In the genomic region with DNA sequence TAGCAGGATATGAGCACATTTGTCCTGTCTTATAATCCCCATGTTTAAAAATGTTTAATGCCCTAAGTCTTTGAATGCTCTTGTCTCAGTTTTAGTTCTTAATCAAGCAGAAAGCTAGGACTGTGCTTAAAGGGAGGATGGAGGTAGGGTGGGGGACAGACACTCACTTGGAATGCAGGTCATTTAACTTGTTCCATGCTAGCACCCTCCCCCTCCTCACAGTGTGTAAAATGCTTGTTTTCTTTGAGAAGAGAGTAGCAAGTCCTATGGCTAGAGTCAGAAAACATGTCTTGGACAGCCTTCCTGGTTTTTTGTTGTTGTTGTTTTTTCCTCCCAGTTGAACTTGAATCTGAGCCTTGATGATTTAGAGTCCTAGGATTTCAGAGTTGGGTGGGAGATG, we compare ENCODE assay signal across 21 cellular contexts.
DNase-seq lines count a peak whose midpoint lies in the region; ATAC-seq, FAIRE-seq and TF ChIP-seq lines count a peak whose summit lies in the region.
"Had no signal": no experiment of that assay in that cellular context is flagged by ENCODE, and none has a peak within 500 bp of the region (broad histone marks: within the 10 kb centered on the region; RNA-seq: fewer than 3 reads in every experiment).

No MANE protein-coding gene starts in this region.

- POLR2A ChIA-PET in endothelial cell of umbilical vein (lab: Charles Lee), result no interaction called here

- BruUV-seq in endothelial cell of umbilical vein (replicated peaks; lab: Mats Ljungman, UMichigan), result no TSS peak

- H3K9me3 ChIP-seq in endothelial cell of umbilical vein (replicated peaks; ENCODE audit: control insufficient read depth, insufficient read depth, low read length), result no peaks in the 10 kb centered on the region
- H3K9me3 ChIP-seq: BE2C; BLaER1 treated with 17β-estradiol and CSF1 and Interleukin-3, amounts not matched to agents 10 nM and 100 nM had no signal

- CTCF ChIA-PET in endothelial cell of umbilical vein (lab: Charles Lee), result no interaction called here

- DNase-seq in endothelial cell of umbilical vein (ENCODE audit: low read depth, low spot score), result no peak
- peak; percentile 60 for DNase-seq in left kidney (ENCODE audit: low read depth, low spot score)
- DNase-seq in urothelium cell line (ENCODE audit: low spot score), result no peak
- DNase-seq in AG20443 (ENCODE audit: low spot score), result no peak
- no peak for DNase-seq in NCI-H774 (lab: John Stamatoyannopoulos, UW)
- DNase-seq: BE2C; CD4-positive, alpha-beta T cell; CD8-positive, alpha-beta memory T cell; DMS 273 treated with DMSO at 0.1 percent for 48 hours; DMS79; EL; GDM1; GM23248; H7; HCEC 1CT had no signal

- intact Hi-C loops in endothelial cell of umbilical vein (cut with micrococcal nuclease), result no loop called here

- no peak for TF ChIP-seq POLR2A in endothelial cell of umbilical vein (IDR thresholded peaks at IDR 0.05; ENCODE audit: low read depth, low read length)

- H3K36me3 ChIP-seq in endothelial cell of umbilical vein (ENCODE audit: control insufficient read depth in 2 of 2, extremely low read depth in 1 of 2, insufficient read depth in 2 of 2, low read length in 2 of 2), result peaks cover 0 to 3% of the 10 kb centered on the region in 2 experiments
- H3K36me3 ChIP-seq: BE2C; BLaER1 treated with 17β-estradiol and CSF1 and Interleukin-3, amounts not matched to agents 10 nM and 100 nM had no signal

- no peaks in the 10 kb centered on the region for H4K20me1 ChIP-seq in endothelial cell of umbilical vein (replicated peaks; ENCODE audit: control insufficient read depth, extremely low read depth, insufficient read depth, low read length)
- H4K20me1 ChIP-seq: BLaER1 treated with 17β-estradiol and CSF1 and Interleukin-3, amounts not matched to agents 10 nM and 100 nM had no signal

- H3K4me3 ChIP-seq in endothelial cell of umbilical vein (replicated peaks in 1 of 3; ENCODE audit: insufficient read depth in 1 of 3, low read depth in 1 of 3, low read length in 3 of 3), result no peak overlapping the region
- H3K4me3 ChIP-seq: BLaER1 treated with 17β-estradiol and CSF1 and Interleukin-3, amounts not matched to agents 10 nM and 100 nM; GM12878; GM23248 had no signal

- ATAC-seq in HG02938 (IDR thresholded peaks at IDR 0.05; ENCODE audit: unreplicated experiment), result no peak
- ATAC-seq: GM12878 had no signal

- no peak overlapping the region for H3K9ac ChIP-seq in endothelial cell of umbilical vein (replicated peaks; ENCODE audit: extremely low read depth, insufficient read depth, low read length)
- H3K9ac ChIP-seq: BLaER1 treated with 17β-estradiol and CSF1 and Interleukin-3, amounts not matched to agents 10 nM and 100 nM; GM23248 had no signal

- no peaks in the 10 kb centered on the region for H3K27me3 ChIP-seq in endothelial cell of umbilical vein (ENCODE audit: control insufficient read depth in 2 of 2, insufficient read depth in 2 of 2, low read length in 2 of 2)
- H3K27me3 ChIP-seq: BE2C; BLaER1 treated with 17β-estradiol and CSF1 and Interleukin-3, amounts not matched to agents 10 nM and 100 nM had no signal

- H3K9me1 ChIP-seq in endothelial cell of umbilical vein (replicated peaks; ENCODE audit: control insufficient read depth, extremely low read depth, insufficient read depth, low read length), result no peaks in the 10 kb centered on the region

- H3K4me1 ChIP-seq in endothelial cell of umbilical vein (ENCODE audit: control insufficient read depth, extremely low read depth, insufficient read depth, low read length), result no peaks in the 10 kb centered on the region
- H3K4me1 ChIP-seq: BE2C; BLaER1 treated with 17β-estradiol and CSF1 and Interleukin-3, amounts not matched to agents 10 nM and 100 nM had no signal

- H3K4me2 ChIP-seq in endothelial cell of umbilical vein (ENCODE audit: insufficient read depth, low read length), result no peak overlapping the region
- H3K4me2 ChIP-seq: BLaER1 treated with 17β-estradiol and CSF1 and Interleukin-3, amounts not matched to agents 10 nM and 100 nM had no signal

- FAIRE-seq in endothelial cell of umbilical vein (lab: Jason Lieb, UNC) (peak; percentile 54), urothelium cell line (lab: Jason Lieb, UNC) (peak; percentile 17)
- FAIRE-seq: D721Med, GM12878, GM19239, H1 had no signal

- dilution Hi-C loops in endothelial cell of umbilical vein (cut with MboI; ENCODE audit: extremely low pct_ligation_motif_present, low sequenced_read_pairs), result no loop called here

- no peaks in the 10 kb centered on the region for H3K79me2 ChIP-seq in endothelial cell of umbilical vein (ENCODE audit: control insufficient read depth, insufficient read depth, low read length)

- H2AFZ ChIP-seq in endothelial cell of umbilical vein (ENCODE audit: low read depth, low read length), result no peak overlapping the region
- H2AFZ ChIP-seq: GM23248 had no signal

- no peak overlapping the region for H3K27ac ChIP-seq in endothelial cell of umbilical vein (ENCODE audit: insufficient read depth, low read depth, low read length)
- H3K27ac ChIP-seq: BLaER1 treated with 17β-estradiol and CSF1 and Interleukin-3, amounts not matched to agents 10 nM and 100 nM; GM23248 had no signal

- no peak for TF ChIP-seq CTCF in endothelial cell of umbilical vein (IDR thresholded peaks at IDR 0.05; ENCODE audit: extremely low read depth in 1 of 2, insufficient read depth in 1 of 2, low read depth in 1 of 2, low read length in 2 of 2)

TF ChIP-seq in endothelial cell of umbilical vein, 7 proteins besides CTCF, POLR2A, EP300 and RAD21:
- TF ChIP-seq GATA2 (IDR thresholded peaks at IDR 0.05; ENCODE audit: insufficient read depth, insufficient read length, low read depth, low read length) (no peak), JUN (IDR thresholded peaks at IDR 0.05; ENCODE audit: borderline replicate concordance, insufficient read depth, insufficient read length, low read depth) (no peak), EZH2 (IDR thresholded peaks at IDR 0.05; ENCODE audit: borderline replicate concordance, low read depth, low read length, severe bottlenecking) (no peak), POLR2AphosphoS5 (IDR thresholded peaks at IDR 0.05; ENCODE audit: insufficient read depth, low read depth, low read length) (no peak), FOS (IDR thresholded peaks at IDR 0.05; ENCODE audit: borderline replicate concordance, insufficient read depth, low read length) (no peak), MYC (IDR thresholded peaks at IDR 0.05; ENCODE audit: low read depth, low read length) (no peak)
- TF ChIP-seq, protein P1, sequence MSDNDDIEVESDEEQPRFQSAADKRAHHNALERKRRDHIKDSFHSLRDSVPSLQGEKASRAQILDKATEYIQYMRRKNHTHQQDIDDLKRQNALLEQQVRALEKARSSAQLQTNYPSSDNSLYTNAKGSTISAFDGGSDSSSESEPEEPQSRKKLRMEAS (IDR thresholded peaks at IDR 0.05; ENCODE audit: insufficient read depth, insufficient read length), result no peak
TF ChIP-seq in endothelial cell of umbilical vein: peak in this region for 0.
